Comparison of ENCODE assay signal across 10 cellular contexts in the genomic region with DNA sequence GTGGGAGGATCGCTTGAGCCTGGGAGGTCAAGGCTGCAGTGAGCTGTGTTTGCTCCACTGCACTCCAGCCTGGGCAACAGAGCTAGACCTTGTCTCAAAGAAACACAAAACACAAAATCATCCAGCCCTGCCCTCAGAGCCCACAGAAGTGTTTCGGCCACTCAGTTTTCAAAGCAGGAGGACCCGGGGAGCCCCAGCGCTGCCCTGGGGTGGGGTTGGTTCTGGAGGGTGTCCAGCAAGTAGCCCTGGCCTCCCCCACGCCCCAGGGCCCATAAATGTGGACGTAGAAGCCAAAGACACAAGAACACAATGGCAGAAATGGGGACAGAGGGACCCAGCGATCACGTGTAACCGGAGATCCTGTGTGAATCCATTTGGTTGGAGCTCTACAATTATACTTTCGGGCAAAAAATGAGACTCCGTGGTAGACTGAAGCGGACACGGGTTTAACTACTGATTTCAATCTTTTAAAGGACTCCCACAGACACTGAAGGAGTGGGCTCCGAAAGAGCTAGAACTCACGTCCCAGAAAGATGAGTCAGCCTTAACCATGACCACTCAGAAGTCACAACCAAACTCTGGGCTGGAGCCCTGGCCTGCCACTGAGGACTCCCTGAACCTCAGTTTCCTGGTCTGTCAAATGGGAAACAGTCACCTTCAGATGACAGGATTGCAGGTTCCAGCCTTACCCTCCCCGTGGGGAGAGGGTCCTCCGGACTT. TPM values are rescaled to one million over a fixed set of nuclear protein-coding genes. Genes with fewer than 3 reads are reported as not detected.
A peak's percentile ranks its signal among the peaks of the same experiment; 100 is the strongest.
DNase-seq lines count a peak whose midpoint lies in the region; ATAC-seq and TF ChIP-seq lines count a peak whose summit lies in the region.
"Had no signal": no experiment of that assay in that cellular context is flagged by ENCODE, and none has a peak within 500 bp of the region (broad histone marks: within the 10 kb centered on the region; RNA-seq: fewer than 3 reads in every experiment).

No MANE protein-coding gene starts in this region.

- H3K4me3 ChIP-seq in PC-3 (ENCODE audit: low read length) (no peak overlapping the region), Peyer's patch (no peak overlapping the region)

- H3K9ac ChIP-seq in PC-3 (ENCODE audit: low read length), result no peak overlapping the region
- H3K9ac ChIP-seq: parathyroid adenoma had no signal

- peak; percentile 59 for ATAC-seq in PC-3
- ATAC-seq in stimulated activated memory B cell treated with anti-CD40 and anti-IgM and Interleukin-4, amounts not matched to agents 10 μg/mL and 1 μg/mL and 100 μg/mL, for 72 hours, result peak; percentile 64
- ATAC-seq in GM18502 (IDR thresholded peaks at IDR 0.05; ENCODE audit: poor library complexity, unreplicated experiment), result no peak

- H3K27ac ChIP-seq in PC-3 (ENCODE audit: low read length) (no peak overlapping the region), Peyer's patch (peak overlapping the region in 1 of 4 donors; percentile 52)
- H3K27ac ChIP-seq: parathyroid adenoma had no signal

- H3K27me3 ChIP-seq in PC-3 (ENCODE audit: low read length) (no peaks in the 10 kb centered on the region), Peyer's patch (no peaks in the 10 kb centered on the region)

- peak overlapping the region; percentile 62 for H2AFZ ChIP-seq in PC-3 (ENCODE audit: low read length)
- H2AFZ ChIP-seq: parathyroid adenoma had no signal

- intact Hi-C loops in PC-3 (cut with micrococcal nuclease), result no loop called here

- no peak for TF ChIP-seq CTCF in PC-3 (conservative IDR thresholded peaks at IDR 0.05; ENCODE audit: low read depth, low read length)
- no peak for TF ChIP-seq CTCF in Peyer's patch (IDR thresholded peaks at IDR 0.05)

- H3K36me3 Mint-ChIP-seq in stimulated activated memory B cell treated with anti-CD40 and anti-IgM and Interleukin-4, amounts not matched to agents 10 μg/mL and 1 μg/mL and 100 μg/mL, for 72 hours, result no peaks in the 10 kb centered on the region

- H3K9me3 ChIP-seq in PC-3 (ENCODE audit: low read length) (no peaks in the 10 kb centered on the region), Peyer's patch (no peaks in the 10 kb centered on the region)

- H3K4me1 Mint-ChIP-seq in stimulated activated memory B cell treated with anti-CD40 and anti-IgM and Interleukin-4, amounts not matched to agents 10 μg/mL and 1 μg/mL and 100 μg/mL, for 72 hours, result peaks cover 53% of the 10 kb centered on the region

- no peaks in the 10 kb centered on the region for H3F3A ChIP-seq in PC-3 (ENCODE audit: low read length, unreplicated experiment)

- H3K4me2 ChIP-seq in PC-3 (ENCODE audit: low read length), result peak overlapping the region; percentile 41; the same call in 1 of the 2 replicates

- no peaks in the 10 kb centered on the region for H3K9me3 Mint-ChIP-seq in stimulated activated memory B cell treated with anti-CD40 and anti-IgM and Interleukin-4, amounts not matched to agents 10 μg/mL and 1 μg/mL and 100 μg/mL, for 72 hours

- H3K27me3 Mint-ChIP-seq in stimulated activated memory B cell treated with anti-CD40 and anti-IgM and Interleukin-4, amounts not matched to agents 10 μg/mL and 1 μg/mL and 100 μg/mL, for 72 hours, result no peaks in the 10 kb centered on the region

- no peaks in the 10 kb centered on the region for H4K20me1 ChIP-seq in PC-3 (ENCODE audit: low read length)

- no peaks in the 10 kb centered on the region for H3K79me2 ChIP-seq in PC-3 (ENCODE audit: low read length)
- H3K79me2 ChIP-seq: parathyroid adenoma had no signal

- POLR2A ChIA-PET in PC-3 (lab: Charles Lee; ENCODE audit: unreplicated experiment), result no interaction called here

- no peaks in the 10 kb centered on the region for H3K9me2 ChIP-seq in PC-3 (replicated peaks; ENCODE audit: low read length)

- peak overlapping the region; percentile 82 for H3K27ac Mint-ChIP-seq in stimulated activated memory B cell treated with anti-CD40 and anti-IgM and Interleukin-4, amounts not matched to agents 10 μg/mL and 1 μg/mL and 100 μg/mL, for 72 hours

- DNase-seq in activated T-cell treated with anti-CD3 and anti-CD28 coated beads for 48 hours (ENCODE audit: low read depth), result peak; percentile 33
- no peak for DNase-seq in activated T-cell treated with anti-CD3 and anti-CD28 coated beads, Interleukin-2, amount 50 U/mL, for 1 hour
- peak; percentile 24 for DNase-seq in PC-3
- peak; percentile 32 for DNase-seq in dermis blood vessel endothelial cell
- DNase-seq in HuH-7.5 (ENCODE audit: low spot score), result no peak
- no peak for DNase-seq in Peyer's patch
- DNase-seq: NCI-H1436 treated with DMSO at 0.1 percent for 48 hours had no signal

- no TSS peak for BruUV-seq in PC-3 (replicated peaks; lab: Mats Ljungman, UMichigan)

- no peak overlapping the region for H3K4me3 Mint-ChIP-seq in stimulated activated memory B cell treated with anti-CD40 and anti-IgM and Interleukin-4, amounts not matched to agents 10 μg/mL and 1 μg/mL and 100 μg/mL, for 72 hours

- H3K36me3 ChIP-seq in PC-3 (ENCODE audit: low read depth, low read length) (no peaks in the 10 kb centered on the region), Peyer's patch (no peaks in the 10 kb centered on the region)

- H3K4me1 ChIP-seq in PC-3 (ENCODE audit: insufficient read depth, low read length), result peaks cover 7% of the 10 kb centered on the region
- peaks cover 0 to 20% (median 5%) of the 10 kb centered on the region in 4 donors for H3K4me1 ChIP-seq in Peyer's patch
- H3K4me1 ChIP-seq: parathyroid adenoma had no signal

- TF ChIP-seq POLR2A in Peyer's patch (IDR thresholded peaks at IDR 0.05), result no peak

- CTCF ChIA-PET in PC-3 (lab: Charles Lee), result interaction anchor here (0.5 to 0.9 kb wide), 2 partner anchors 11 to 320 kb away, joined by 4 to 10 read pairs; no protein-coding TSS in a partner anchor

RNA-seq across cellular contexts. Expression of gene CYTH4, which starts 9.0 kb away (rescaled TPM):
- total RNA-seq in PC-3 (2014; rRNA removed) (1.9 and 4.6 TPM in 2 replicates), dermis blood vessel endothelial cell (under 0.01 TPM in 1 of 2 replicates, not detected in the other), Peyer's patch (10 to 100 TPM; 13.5 to 75.9 (median 22.5) TPM)

RNA-seq across cellular contexts. Expression of gene RAC2, which starts 29.2 kb away (rescaled TPM):
- 50.5 and 54.5 TPM in 2 replicates for total RNA-seq in PC-3 (2014; rRNA removed)
- 11.2 and 32.4 TPM in 2 replicates for total RNA-seq in dermis blood vessel endothelial cell
- total RNA-seq in Peyer's patch, result 100 to 1,000 TPM in 1 of 4 donors, 10 to 100 TPM in 3; 10.0 to 124 (median 20.6) TPM

Comparison
In these comparisons a context has a peak if more than half of its experiments do, and no peak if none do; other contexts are left out.
1. DNase-seq: peak in activated T-cell treated with anti-CD3 and anti-CD28 coated beads for 48 hours (single experiment), PC-3 (single experiment) and dermis blood vessel endothelial cell (single experiment); none in activated T-cell treated with anti-CD3 and anti-CD28 coated beads, Interleukin-2, amount 50 U/mL, for 1 hour (single experiment), HuH-7.5 (single experiment) and Peyer's patch (0 of 3).